ENCODE assay signal across 18 cellular contexts in the genomic region with DNA sequence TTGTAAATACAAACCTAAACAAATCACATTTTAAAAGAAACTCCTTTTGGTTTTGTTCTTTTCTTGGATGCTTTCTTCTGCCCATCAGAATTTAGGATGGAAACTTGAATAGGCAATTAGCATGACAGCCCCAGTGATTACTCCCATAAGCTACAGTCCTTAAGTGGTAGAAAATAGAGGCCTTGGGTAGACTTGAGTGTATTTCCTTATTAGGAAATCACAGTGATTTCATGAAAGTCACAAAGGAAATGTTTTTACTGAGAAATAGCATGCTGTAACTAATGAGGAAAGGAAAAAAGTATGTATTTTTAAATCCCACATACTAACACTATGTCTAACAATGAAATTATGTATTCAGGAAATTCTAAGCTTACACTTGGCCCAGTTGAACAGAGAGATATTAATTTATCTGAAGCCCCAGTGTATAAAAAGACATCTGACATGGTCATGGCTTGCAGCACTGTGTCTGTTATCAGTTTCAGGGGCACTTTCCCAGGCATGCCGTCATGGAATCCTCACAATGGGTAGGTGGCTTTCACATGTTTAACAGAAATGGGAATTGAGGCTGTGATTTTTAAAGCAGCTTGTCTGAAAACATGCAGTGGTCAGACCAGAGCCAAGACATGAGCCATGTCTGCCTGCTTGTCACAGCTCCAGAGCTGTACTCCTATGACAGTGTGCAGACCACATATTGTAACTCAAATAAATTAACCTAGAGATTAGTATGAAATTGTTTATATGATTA.
DNase-seq lines count a peak whose midpoint lies in the region; ATAC-seq and TF ChIP-seq lines count a peak whose summit lies in the region.
"Had no signal": no experiment of that assay in that cellular context is flagged by ENCODE, and none has a peak within 500 bp of the region (broad histone marks: within the 10 kb centered on the region; RNA-seq: fewer than 3 reads in every experiment).

No MANE protein-coding gene starts in this region.

- POLR2A ChIA-PET in WTC11 (lab: Charles Lee): no interaction called here

- CTCF ChIA-PET in WTC11 (lab: Charles Lee): no interaction called here

- H3K27ac Mint-ChIP-seq in WTC11: no peak overlapping the region
- peak overlapping the region; percentile 8 for H3K27ac Mint-ChIP-seq in osteocyte (ENCODE audit: unreplicated experiment)
- H3K27ac Mint-ChIP-seq: type B pancreatic cell had no signal

- peak; percentile 72 for DNase-seq in EH (ENCODE audit: low read depth)
- no peak for DNase-seq in WTC11 (ENCODE audit: low spot score)
- peak; percentile 25 for DNase-seq in foreskin melanocyte
- DNase-seq in osteocyte (ENCODE audit: extremely low spot score, unreplicated experiment): no peak
- DNase-seq in NCI-H1417 (lab: John Stamatoyannopoulos, UW): no peak
- DNase-seq in GM19238 (ENCODE audit: insufficient read length, low spot score): no peak
- DNase-seq: activated CD8-positive, alpha-beta memory T cell treated with anti-CD3 and anti-CD28 coated beads, Interleukin-2, amount 50 U/mL, for 4 hours; activated naive CD4-positive, alpha-beta T cell; DMS 273 treated with DMSO at 0.1 percent for 48 hours; left colon; naive thymus-derived CD4-positive, alpha-beta T cell; NCI-H2029 treated with DMSO at 0.1 percent for 48 hours; NCI-H774; stimulated activated CD4-positive, alpha-beta T cell treated with anti-CD3 and anti-CD28 coated beads, Interleukin-2, amount 100 ng/mL, for 24 hours; T-helper 2 cell had no signal

- H3K9me3 Mint-ChIP-seq in WTC11 (peaks cover 8% of the 10 kb centered on the region), osteocyte (ENCODE audit: unreplicated experiment) (no peaks in the 10 kb centered on the region)
- H3K9me3 Mint-ChIP-seq: type B pancreatic cell had no signal

- H3K4me1 Mint-ChIP-seq in WTC11: peaks cover 27% of the 10 kb centered on the region
- H3K4me1 Mint-ChIP-seq in osteocyte (ENCODE audit: unreplicated experiment): peaks cover 15% of the 10 kb centered on the region

- H3K36me3 Mint-ChIP-seq in WTC11: peaks cover 2% of the 10 kb centered on the region; the same call in 1 of the 2 replicates
- no peaks in the 10 kb centered on the region for H3K36me3 Mint-ChIP-seq in osteocyte (ENCODE audit: unreplicated experiment)
- H3K36me3 Mint-ChIP-seq: type B pancreatic cell had no signal

- no peak for TF ChIP-seq CTCF in WTC11 (IDR thresholded peaks at IDR 0.05)
- TF ChIP-seq CTCF in osteocyte (IDR thresholded peaks at IDR 0.05): no peak

- ATAC-seq in WTC11 (peak; percentile 47; the same call in 1 of the 2 replicates), GM21528 (IDR thresholded peaks at IDR 0.05; ENCODE audit: low FRiP score, unreplicated experiment) (no peak), HG02981 (IDR thresholded peaks at IDR 0.05; ENCODE audit: unreplicated experiment) (no peak)
- ATAC-seq: left colon; naive thymus-derived CD4-positive, alpha-beta T cell had no signal

- H3K4me3 Mint-ChIP-seq in WTC11: no peak overlapping the region
- H3K4me3 Mint-ChIP-seq in osteocyte (ENCODE audit: unreplicated experiment): no peak overlapping the region
- H3K4me3 Mint-ChIP-seq: type B pancreatic cell had no signal

- H3K27me3 Mint-ChIP-seq in WTC11 (ENCODE audit: low read depth) (no peaks in the 10 kb centered on the region; the same call in 1 of the 2 replicates), osteocyte (ENCODE audit: unreplicated experiment) (no peaks in the 10 kb centered on the region)
- H3K27me3 Mint-ChIP-seq: type B pancreatic cell had no signal

TF ChIP-seq in WTC11, 78 proteins besides CTCF, POLR2A, EP300 and RAD21:
- TF ChIP-seq TEAD4 (CRISPR knock-in tag; IDR thresholded peaks at IDR 0.05) (no peak), MXD4 (CRISPR knock-in tag; IDR thresholded peaks at IDR 0.05; ENCODE audit: borderline replicate concordance) (no peak), TCF7 (CRISPR knock-in tag; IDR thresholded peaks at IDR 0.05; ENCODE audit: low read depth) (no peak), TP53 (CRISPR knock-in tag; IDR thresholded peaks at IDR 0.05) (no peak), GABPB1 (CRISPR knock-in tag; IDR thresholded peaks at IDR 0.05) (no peak), ZNF317 (CRISPR knock-in tag; IDR thresholded peaks at IDR 0.05; ENCODE audit: borderline replicate concordance, low read depth) (no peak), ZNF396 (CRISPR knock-in tag; IDR thresholded peaks at IDR 0.05; ENCODE audit: borderline replicate concordance) (no peak), SP1 (CRISPR knock-in tag; conservative IDR thresholded peaks at IDR 0.05) (no peak), SMAD4 (CRISPR knock-in tag; IDR thresholded peaks at IDR 0.05) (no peak), NR1H2 (CRISPR knock-in tag; IDR thresholded peaks at IDR 0.05) (no peak)
- TF ChIP-seq, protein P1, sequence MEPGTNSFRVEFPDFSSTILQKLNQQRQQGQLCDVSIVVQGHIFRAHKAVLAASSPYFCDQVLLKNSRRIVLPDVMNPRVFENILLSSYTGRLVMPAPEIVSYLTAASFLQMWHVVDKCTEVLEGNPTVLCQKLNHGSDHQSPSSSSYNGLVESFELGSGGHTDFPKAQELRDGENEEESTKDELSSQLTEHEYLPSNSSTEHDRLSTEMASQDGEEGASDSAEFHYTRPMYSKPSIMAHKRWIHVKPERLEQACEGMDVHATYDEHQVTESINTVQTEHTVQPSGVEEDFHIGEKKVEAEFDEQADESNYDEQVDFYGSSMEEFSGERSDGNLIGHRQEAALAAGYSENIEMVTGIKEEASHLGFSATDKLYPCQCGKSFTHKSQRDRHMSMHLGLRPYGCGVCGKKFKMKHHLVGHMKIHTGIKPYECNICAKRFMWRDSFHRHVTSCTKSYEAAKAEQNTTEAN (CRISPR knock-in tag; IDR thresholded peaks at IDR 0.05): no peak
- TF ChIP-seq, protein P2, sequence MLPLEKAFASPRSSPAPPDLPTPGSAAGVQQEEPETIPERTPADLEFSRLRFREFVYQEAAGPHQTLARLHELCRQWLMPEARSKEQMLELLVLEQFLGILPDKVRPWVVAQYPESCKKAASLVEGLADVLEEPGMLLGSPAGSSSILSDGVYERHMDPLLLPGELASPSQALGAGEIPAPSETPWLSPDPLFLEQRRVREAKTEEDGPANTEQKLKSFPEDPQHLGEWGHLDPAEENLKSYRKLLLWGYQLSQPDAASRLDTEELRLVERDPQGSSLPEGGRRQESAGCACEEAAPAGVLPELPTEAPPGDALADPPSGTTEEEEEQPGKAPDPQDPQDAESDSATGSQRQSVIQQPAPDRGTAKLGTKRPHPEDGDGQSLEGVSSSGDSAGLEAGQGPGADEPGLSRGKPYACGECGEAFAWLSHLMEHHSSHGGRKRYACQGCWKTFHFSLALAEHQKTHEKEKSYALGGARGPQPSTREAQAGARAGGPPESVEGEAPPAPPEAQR (CRISPR knock-in tag; IDR thresholded peaks at IDR 0.05): no peak
- TF ChIP-seq, protein P3, sequence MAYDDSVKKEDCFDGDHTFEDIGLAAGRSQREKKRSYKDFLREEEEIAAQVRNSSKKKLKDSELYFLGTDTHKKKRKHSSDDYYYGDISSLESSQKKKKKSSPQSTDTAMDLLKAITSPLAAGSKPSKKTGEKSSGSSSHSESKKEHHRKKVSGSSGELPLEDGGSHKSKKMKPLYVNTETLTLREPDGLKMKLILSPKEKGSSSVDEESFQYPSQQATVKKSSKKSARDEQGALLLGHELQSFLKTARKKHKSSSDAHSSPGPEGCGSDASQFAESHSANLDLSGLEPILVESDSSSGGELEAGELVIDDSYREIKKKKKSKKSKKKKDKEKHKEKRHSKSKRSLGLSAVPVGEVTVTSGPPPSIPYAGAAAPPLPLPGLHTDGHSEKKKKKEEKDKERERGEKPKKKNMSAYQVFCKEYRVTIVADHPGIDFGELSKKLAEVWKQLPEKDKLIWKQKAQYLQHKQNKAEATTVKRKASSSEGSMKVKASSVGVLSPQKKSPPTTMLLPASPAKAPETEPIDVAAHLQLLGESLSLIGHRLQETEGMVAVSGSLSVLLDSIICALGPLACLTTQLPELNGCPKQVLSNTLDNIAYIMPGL (CRISPR knock-in tag; IDR thresholded peaks at IDR 0.05): no peak

Comparison
In these comparisons a context has a peak if more than half of its experiments do, and no peak if none do; other contexts are left out.
1. DNase-seq: peak in EH (single experiment) and foreskin melanocyte (single experiment); none in WTC11 (single experiment), osteocyte (single experiment), NCI-H1417 (0 of 3) and GM19238 (single experiment).